In genomic region chr1:109493805-109494539, GRCh38 we compare ENCODE assay signal across 8 cellular contexts. TPM values are rescaled to one million over a fixed set of nuclear protein-coding genes. Genes with fewer than 3 reads are reported as not detected.
DNase-seq lines count a peak whose midpoint lies in the region; ATAC-seq, FAIRE-seq and TF ChIP-seq lines count a peak whose summit lies in the region.

A gene with protein sequence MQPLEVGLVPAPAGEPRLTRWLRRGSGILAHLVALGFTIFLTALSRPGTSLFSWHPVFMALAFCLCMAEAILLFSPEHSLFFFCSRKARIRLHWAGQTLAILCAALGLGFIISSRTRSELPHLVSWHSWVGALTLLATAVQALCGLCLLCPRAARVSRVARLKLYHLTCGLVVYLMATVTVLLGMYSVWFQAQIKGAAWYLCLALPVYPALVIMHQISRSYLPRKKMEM (plus strand): TSS chr1:109494094. CDS start chr1:109494140, 46 bp downstream.

- H3K79me2 ChIP-seq in GM23338 (replicated peaks; ENCODE audit: insufficient read depth) = no peaks in the 10 kb centered on the region

- peak within 1 kb of the TSS; percentile 95 for H3K4me3 ChIP-seq in GM23338

- TF ChIP-seq CTCF in GM23338 (conservative IDR thresholded peaks at IDR 0.05; ENCODE audit: low read depth in 2 of 2) = peak; percentile 83 to 85

- no peaks in the 10 kb centered on the region; the same call in 1 of the 2 replicates for H3F3A ChIP-seq in GM23338 (replicated peaks; ENCODE audit: low read depth)

- peaks cover 12% of the 10 kb centered on the region for H3K4me1 ChIP-seq in GM23338 (ENCODE audit: insufficient read depth)

- no peaks in the 10 kb centered on the region for H3K27me3 ChIP-seq in GM23338 (ENCODE audit: insufficient read depth)

- H3K27me3 Mint-ChIP-seq in GM23338 (ENCODE audit: insufficient read depth, low read depth, poor library complexity) = peaks cover 18% of the 10 kb centered on the region

- peak within 1 kb of the TSS; percentile 77 for H3K4me2 ChIP-seq in GM23338

- H3K4me1 Mint-ChIP-seq in GM23338 = peaks cover 14% of the 10 kb centered on the region

- H2AFZ ChIP-seq in GM23338 = peak within 1 kb of the TSS; percentile 94

- H3K27ac ChIP-seq in GM23338 (ENCODE audit: low read depth) (peak within 1 kb of the TSS; percentile 66; the same call in 1 of the 2 replicates), temporal lobe (ENCODE audit: low read depth, low read length) (peak within 1 kb of the TSS; percentile 48)

- peak within 1 kb of the TSS; percentile 93 for H3K4me3 Mint-ChIP-seq in GM23338

- no peaks in the 10 kb centered on the region for H3K9me3 Mint-ChIP-seq in GM23338

- H3K9me2 ChIP-seq in GM23338 (ENCODE audit: insufficient read depth) = no peaks in the 10 kb centered on the region

- ATAC-seq in GM23338 = peak; percentile 81

- peak within 1 kb of the TSS; percentile 70; the same call in 1 of the 2 replicates for H3K27ac Mint-ChIP-seq in GM23338

- no peak for FAIRE-seq in frontal cortex (lab: Jason Lieb, UNC)

- H3K36me3 ChIP-seq in GM23338 (ENCODE audit: insufficient read depth) = no peaks in the 10 kb centered on the region

- H4K20me1 ChIP-seq in GM23338 (replicated peaks; ENCODE audit: insufficient read depth) = no peaks in the 10 kb centered on the region

- peaks cover 12% of the 10 kb centered on the region; the same call in 2 of the 3 replicates for H3K36me3 Mint-ChIP-seq in GM23338 (ENCODE audit: low read depth)

- DNase-seq in GDM1 (lab: John Stamatoyannopoulos, UW) = peak; percentile 78
- DNase-seq in GM23338 (ENCODE audit: low spot score) = peak; percentile 89
- peak; percentile 75 for DNase-seq in LHCN-M2 (ENCODE audit: low read depth)
- peak; percentile 65 for DNase-seq in SHP77 treated with DMSO at 0.1 percent for 48 hours (lab: John Stamatoyannopoulos, UW)
- peak; percentile 62 to 88 (median 84) for DNase-seq in activated naive CD4-positive, alpha-beta T cell (lab: John Stamatoyannopoulos, UW)
- DNase-seq in frontal cortex (ENCODE audit: low spot score in 2 of 2) = peak; percentile 81 to 89
- DNase-seq in occipital lobe (lab: John Stamatoyannopoulos, UW) = peak; percentile 83

TF ChIP-seq in GM23338, 12 proteins besides CTCF, POLR2A, EP300 and RAD21:
- TF ChIP-seq POLR2AphosphoS5 (IDR thresholded peaks at IDR 0.05; ENCODE audit: low read depth) (peak; percentile 67), CREB1 (CRISPR knock-in tag; IDR thresholded peaks at IDR 0.05; ENCODE audit: low read depth) (peak; percentile 45; the same call in 1 of the 2 replicates), EZH2phosphoT487 (IDR thresholded peaks at IDR 0.05; ENCODE audit: unreplicated experiment) (no peak)
- TF ChIP-seq, protein P1, sequence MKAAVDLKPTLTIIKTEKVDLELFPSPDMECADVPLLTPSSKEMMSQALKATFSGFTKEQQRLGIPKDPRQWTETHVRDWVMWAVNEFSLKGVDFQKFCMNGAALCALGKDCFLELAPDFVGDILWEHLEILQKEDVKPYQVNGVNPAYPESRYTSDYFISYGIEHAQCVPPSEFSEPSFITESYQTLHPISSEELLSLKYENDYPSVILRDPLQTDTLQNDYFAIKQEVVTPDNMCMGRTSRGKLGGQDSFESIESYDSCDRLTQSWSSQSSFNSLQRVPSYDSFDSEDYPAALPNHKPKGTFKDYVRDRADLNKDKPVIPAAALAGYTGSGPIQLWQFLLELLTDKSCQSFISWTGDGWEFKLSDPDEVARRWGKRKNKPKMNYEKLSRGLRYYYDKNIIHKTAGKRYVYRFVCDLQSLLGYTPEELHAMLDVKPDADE (IDR thresholded peaks at IDR 0.05) = 0 out of 2 replicates have a peak, but pooled peaks have one; percentile 42

RNA-seq across cellular contexts. Expression of the gene that starts here (rescaled TPM):
- total RNA-seq in GM23338 (2014; rRNA removed; shearing (Covaris generic)) = 2.7 and 4.4 TPM in 2 replicates
- polyA plus RNA-seq in GM23338 (2016; fragmentation: Nextera tagmentation; extraction: Ambion mirVana) = 0.89 and 0.95 TPM in 2 replicates
- 5.6 and 10.1 TPM in 2 replicates for total RNA-seq in LHCN-M2 (2014; rRNA removed)
- polyA plus RNA-seq in LHCN-M2 (2012) = 5.6 TPM
- 4.9 TPM for total RNA-seq in frontal cortex
- 6.7 TPM for total RNA-seq in occipital lobe
- total RNA-seq in temporal lobe = 5.7 TPM

Comparison
In these comparisons a context has a peak if more than half of its experiments do, and no peak if none do; other contexts are left out.
1. Peak in every context shown above with its lines: DNase-seq, ATAC-seq, H3K4me3 ChIP-seq and H3K27ac ChIP-seq.